1 cellular context compared by ENCODE assay signal in the genomic region with DNA sequence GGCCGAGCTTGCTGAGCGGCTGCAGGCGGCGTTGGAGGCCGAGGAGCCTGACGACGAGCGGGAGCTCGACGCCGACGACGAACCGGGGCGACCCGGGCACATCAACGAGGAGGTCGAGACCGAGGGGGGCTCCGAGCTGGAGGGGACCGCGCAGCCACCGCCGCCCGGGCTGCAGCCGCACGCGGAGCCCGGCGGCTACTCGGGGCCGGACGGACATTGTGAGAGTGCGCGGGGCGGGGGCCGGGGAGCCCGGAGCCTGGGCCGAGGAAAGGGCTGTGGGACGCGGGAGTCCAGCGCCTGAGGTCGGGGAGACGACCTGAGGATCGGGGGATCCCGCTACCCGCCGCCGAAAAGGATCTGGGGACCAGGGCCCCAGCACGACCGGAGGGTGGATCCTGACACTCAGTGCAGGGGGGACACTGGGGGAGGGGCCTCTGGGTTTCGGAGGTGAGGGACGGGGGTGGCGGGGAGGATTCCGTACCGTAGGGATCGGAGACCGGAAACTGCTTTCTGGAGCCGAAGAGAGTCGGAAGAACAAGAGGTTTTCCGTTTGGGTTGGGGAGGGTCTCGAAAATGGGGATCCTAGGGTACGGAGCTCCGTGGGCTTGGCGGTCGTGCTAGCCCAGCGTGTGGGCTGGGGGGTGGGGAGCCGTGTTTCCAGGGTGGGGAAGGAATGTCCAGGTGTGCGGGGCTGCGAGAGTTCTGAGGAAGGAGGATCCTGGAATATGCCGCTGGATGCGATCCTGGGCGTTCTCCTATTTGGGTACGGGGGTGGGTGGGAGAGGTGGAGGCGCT.
TF ChIP-seq lines count a peak whose summit lies in the region.

No MANE protein-coding gene starts in this region.

TF ChIP-seq in HepG2, 621 proteins besides CTCF, POLR2A, EP300 and RAD21 (continued from another document and continues in another):
- TF ChIP-seq, protein P1, sequence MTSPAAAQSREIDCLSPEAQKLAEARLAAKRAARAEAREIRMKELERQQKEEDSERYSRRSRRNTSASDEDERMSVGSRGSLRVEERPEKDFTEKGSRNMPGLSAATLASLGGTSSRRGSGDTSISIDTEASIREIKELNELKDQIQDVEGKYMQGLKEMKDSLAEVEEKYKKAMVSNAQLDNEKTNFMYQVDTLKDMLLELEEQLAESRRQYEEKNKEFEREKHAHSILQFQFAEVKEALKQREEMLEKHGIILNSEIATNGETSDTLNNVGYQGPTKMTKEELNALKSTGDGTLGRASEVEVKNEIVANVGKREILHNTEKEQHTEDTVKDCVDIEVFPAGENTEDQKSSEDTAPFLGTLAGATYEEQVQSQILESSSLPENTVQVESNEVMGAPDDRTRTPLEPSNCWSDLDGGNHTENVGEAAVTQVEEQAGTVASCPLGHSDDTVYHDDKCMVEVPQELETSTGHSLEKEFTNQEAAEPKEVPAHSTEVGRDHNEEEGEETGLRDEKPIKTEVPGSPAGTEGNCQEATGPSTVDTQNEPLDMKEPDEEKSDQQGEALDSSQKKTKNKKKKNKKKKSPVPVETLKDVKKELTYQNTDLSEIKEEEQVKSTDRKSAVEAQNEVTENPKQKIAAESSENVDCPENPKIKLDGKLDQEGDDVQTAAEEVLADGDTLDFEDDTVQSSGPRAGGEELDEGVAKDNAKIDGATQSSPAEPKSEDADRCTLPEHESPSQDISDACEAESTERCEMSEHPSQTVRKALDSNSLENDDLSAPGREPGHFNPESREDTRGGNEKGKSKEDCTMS (CRISPR knock-in tag; conservative IDR thresholded peaks at IDR 0.05), result no peak
- TF ChIP-seq ARHGAP35 (CRISPR knock-in tag; IDR thresholded peaks at IDR 0.05; ENCODE audit: borderline replicate concordance) (no peak), ZMYM4 (CRISPR knock-in tag; IDR thresholded peaks at IDR 0.05) (no peak), ZNF264 (CRISPR knock-in tag; IDR thresholded peaks at IDR 0.05) (no peak), U2AF1 (optimal IDR thresholded peaks at IDR 0.05; ENCODE audit: low read depth, low read length) (no peak), CENPX (CRISPR knock-in tag; IDR thresholded peaks at IDR 0.05) (no peak), TEAD2 (CRISPR knock-in tag; IDR thresholded peaks at IDR 0.05) (no peak), ZNF329 (CRISPR knock-in tag; IDR thresholded peaks at IDR 0.05; ENCODE audit: low read depth) (no peak), SOX13 (IDR thresholded peaks at IDR 0.05) (no peak), SOX13 (CRISPR knock-in tag; conservative IDR thresholded peaks at IDR 0.05 in 1 of 2, IDR thresholded peaks at IDR 0.05 in 1 of 2) (no peak), EEA1 (CRISPR knock-in tag; IDR thresholded peaks at IDR 0.05; ENCODE audit: borderline replicate concordance) (no peak), FOXO1 (CRISPR knock-in tag; IDR thresholded peaks at IDR 0.05) (no peak), PRMT3 (CRISPR knock-in tag; IDR thresholded peaks at IDR 0.05; ENCODE audit: borderline replicate concordance, low read depth) (no peak), ZNF235 (CRISPR knock-in tag; IDR thresholded peaks at IDR 0.05; ENCODE audit: borderline replicate concordance) (0 out of 2 replicates have a peak, but pooled peaks have one; percentile 34), FOXC1 (CRISPR knock-in tag; IDR thresholded peaks at IDR 0.05; ENCODE audit: borderline replicate concordance) (peak; percentile 20; the same call in 1 of the 2 replicates), AKAP8 (CRISPR knock-in tag; IDR thresholded peaks at IDR 0.05) (0 out of 2 replicates have a peak, but pooled peaks have one; percentile 32), ZNF567 (CRISPR knock-in tag; IDR thresholded peaks at IDR 0.05; ENCODE audit: borderline replicate concordance) (no peak), RFX3 (CRISPR knock-in tag; IDR thresholded peaks at IDR 0.05) (no peak), PAF1 (CRISPR knock-in tag; IDR thresholded peaks at IDR 0.05) (no peak), SSRP1 (CRISPR knock-in tag; IDR thresholded peaks at IDR 0.05) (no peak), TCF12 (IDR thresholded peaks at IDR 0.05) (no peak), TCF12 (CRISPR knock-in tag; IDR thresholded peaks at IDR 0.05) (peak; percentile 53; the same call in 1 of the 2 replicates), SMAD9 (CRISPR knock-in tag; IDR thresholded peaks at IDR 0.05) (no peak), RBAK (CRISPR knock-in tag; IDR thresholded peaks at IDR 0.05) (no peak), ETV5 (CRISPR knock-in tag; IDR thresholded peaks at IDR 0.05; ENCODE audit: borderline replicate concordance) (no peak), RFXAP (CRISPR knock-in tag; IDR thresholded peaks at IDR 0.05; ENCODE audit: borderline replicate concordance) (no peak; the same call in 1 of the 2 replicates), CBFB (CRISPR knock-in tag; IDR thresholded peaks at IDR 0.05) (no peak), ZNF607 (CRISPR knock-in tag; IDR thresholded peaks at IDR 0.05; ENCODE audit: borderline replicate concordance) (no peak; the same call in none of the 2 replicates), ZNF83 (CRISPR knock-in tag; IDR thresholded peaks at IDR 0.05; ENCODE audit: borderline replicate concordance) (no peak), ZNF547 (CRISPR knock-in tag; IDR thresholded peaks at IDR 0.05) (no peak)
- TF ChIP-seq, protein P2, sequence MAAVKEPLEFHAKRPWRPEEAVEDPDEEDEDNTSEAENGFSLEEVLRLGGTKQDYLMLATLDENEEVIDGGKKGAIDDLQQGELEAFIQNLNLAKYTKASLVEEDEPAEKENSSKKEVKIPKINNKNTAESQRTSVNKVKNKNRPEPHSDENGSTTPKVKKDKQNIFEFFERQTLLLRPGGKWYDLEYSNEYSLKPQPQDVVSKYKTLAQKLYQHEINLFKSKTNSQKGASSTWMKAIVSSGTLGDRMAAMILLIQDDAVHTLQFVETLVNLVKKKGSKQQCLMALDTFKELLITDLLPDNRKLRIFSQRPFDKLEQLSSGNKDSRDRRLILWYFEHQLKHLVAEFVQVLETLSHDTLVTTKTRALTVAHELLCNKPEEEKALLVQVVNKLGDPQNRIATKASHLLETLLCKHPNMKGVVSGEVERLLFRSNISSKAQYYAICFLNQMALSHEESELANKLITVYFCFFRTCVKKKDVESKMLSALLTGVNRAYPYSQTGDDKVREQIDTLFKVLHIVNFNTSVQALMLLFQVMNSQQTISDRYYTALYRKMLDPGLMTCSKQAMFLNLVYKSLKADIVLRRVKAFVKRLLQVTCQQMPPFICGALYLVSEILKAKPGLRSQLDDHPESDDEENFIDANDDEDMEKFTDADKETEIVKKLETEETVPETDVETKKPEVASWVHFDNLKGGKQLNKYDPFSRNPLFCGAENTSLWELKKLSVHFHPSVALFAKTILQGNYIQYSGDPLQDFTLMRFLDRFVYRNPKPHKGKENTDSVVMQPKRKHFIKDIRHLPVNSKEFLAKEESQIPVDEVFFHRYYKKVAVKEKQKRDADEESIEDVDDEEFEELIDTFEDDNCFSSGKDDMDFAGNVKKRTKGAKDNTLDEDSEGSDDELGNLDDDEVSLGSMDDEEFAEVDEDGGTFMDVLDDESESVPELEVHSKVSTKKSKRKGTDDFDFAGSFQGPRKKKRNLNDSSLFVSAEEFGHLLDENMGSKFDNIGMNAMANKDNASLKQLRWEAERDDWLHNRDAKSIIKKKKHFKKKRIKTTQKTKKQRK (IDR thresholded peaks at IDR 0.05; ENCODE audit: low read length), result no peak
- TF ChIP-seq, protein P3, sequence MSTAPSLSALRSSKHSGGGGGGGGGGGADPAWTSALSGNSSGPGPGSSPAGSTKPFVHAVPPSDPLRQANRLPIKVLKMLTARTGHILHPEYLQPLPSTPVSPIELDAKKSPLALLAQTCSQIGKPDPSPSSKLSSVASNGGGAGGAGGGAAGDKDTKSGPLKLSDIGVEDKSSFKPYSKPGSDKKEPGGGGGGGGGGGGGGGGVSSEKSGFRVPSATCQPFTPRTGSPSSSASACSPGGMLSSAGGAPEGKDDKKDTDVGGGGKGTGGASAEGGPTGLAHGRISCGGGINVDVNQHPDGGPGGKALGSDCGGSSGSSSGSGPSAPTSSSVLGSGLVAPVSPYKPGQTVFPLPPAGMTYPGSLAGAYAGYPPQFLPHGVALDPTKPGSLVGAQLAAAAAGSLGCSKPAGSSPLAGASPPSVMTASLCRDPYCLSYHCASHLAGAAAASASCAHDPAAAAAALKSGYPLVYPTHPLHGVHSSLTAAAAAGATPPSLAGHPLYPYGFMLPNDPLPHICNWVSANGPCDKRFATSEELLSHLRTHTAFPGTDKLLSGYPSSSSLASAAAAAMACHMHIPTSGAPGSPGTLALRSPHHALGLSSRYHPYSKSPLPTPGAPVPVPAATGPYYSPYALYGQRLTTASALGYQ (CRISPR knock-in tag; IDR thresholded peaks at IDR 0.05), result no peak; the same call in none of the 2 replicates
- TF ChIP-seq, protein P4, sequence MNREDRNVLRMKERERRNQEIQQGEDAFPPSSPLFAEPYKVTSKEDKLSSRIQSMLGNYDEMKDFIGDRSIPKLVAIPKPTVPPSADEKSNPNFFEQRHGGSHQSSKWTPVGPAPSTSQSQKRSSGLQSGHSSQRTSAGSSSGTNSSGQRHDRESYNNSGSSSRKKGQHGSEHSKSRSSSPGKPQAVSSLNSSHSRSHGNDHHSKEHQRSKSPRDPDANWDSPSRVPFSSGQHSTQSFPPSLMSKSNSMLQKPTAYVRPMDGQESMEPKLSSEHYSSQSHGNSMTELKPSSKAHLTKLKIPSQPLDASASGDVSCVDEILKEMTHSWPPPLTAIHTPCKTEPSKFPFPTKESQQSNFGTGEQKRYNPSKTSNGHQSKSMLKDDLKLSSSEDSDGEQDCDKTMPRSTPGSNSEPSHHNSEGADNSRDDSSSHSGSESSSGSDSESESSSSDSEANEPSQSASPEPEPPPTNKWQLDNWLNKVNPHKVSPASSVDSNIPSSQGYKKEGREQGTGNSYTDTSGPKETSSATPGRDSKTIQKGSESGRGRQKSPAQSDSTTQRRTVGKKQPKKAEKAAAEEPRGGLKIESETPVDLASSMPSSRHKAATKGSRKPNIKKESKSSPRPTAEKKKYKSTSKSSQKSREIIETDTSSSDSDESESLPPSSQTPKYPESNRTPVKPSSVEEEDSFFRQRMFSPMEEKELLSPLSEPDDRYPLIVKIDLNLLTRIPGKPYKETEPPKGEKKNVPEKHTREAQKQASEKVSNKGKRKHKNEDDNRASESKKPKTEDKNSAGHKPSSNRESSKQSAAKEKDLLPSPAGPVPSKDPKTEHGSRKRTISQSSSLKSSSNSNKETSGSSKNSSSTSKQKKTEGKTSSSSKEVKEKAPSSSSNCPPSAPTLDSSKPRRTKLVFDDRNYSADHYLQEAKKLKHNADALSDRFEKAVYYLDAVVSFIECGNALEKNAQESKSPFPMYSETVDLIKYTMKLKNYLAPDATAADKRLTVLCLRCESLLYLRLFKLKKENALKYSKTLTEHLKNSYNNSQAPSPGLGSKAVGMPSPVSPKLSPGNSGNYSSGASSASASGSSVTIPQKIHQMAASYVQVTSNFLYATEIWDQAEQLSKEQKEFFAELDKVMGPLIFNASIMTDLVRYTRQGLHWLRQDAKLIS (CRISPR knock-in tag; IDR thresholded peaks at IDR 0.05), result no peak
- TF ChIP-seq, protein P5, sequence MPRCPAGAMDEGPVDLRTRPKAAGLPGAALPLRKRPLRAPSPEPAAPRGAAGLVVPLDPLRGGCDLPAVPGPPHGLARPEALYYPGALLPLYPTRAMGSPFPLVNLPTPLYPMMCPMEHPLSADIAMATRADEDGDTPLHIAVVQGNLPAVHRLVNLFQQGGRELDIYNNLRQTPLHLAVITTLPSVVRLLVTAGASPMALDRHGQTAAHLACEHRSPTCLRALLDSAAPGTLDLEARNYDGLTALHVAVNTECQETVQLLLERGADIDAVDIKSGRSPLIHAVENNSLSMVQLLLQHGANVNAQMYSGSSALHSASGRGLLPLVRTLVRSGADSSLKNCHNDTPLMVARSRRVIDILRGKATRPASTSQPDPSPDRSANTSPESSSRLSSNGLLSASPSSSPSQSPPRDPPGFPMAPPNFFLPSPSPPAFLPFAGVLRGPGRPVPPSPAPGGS (CRISPR knock-in tag; IDR thresholded peaks at IDR 0.05), result no peak; the same call in 1 of the 2 replicates
- TF ChIP-seq, protein P6, sequence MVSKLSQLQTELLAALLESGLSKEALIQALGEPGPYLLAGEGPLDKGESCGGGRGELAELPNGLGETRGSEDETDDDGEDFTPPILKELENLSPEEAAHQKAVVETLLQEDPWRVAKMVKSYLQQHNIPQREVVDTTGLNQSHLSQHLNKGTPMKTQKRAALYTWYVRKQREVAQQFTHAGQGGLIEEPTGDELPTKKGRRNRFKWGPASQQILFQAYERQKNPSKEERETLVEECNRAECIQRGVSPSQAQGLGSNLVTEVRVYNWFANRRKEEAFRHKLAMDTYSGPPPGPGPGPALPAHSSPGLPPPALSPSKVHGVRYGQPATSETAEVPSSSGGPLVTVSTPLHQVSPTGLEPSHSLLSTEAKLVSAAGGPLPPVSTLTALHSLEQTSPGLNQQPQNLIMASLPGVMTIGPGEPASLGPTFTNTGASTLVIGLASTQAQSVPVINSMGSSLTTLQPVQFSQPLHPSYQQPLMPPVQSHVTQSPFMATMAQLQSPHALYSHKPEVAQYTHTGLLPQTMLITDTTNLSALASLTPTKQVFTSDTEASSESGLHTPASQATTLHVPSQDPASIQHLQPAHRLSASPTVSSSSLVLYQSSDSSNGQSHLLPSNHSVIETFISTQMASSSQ (IDR thresholded peaks at IDR 0.05; ENCODE audit: low read depth), result no peak
- TF ChIP-seq, protein P6 (CRISPR knock-in tag; IDR thresholded peaks at IDR 0.05; ENCODE audit: borderline replicate concordance), result no peak
- TF ChIP-seq, protein P7, sequence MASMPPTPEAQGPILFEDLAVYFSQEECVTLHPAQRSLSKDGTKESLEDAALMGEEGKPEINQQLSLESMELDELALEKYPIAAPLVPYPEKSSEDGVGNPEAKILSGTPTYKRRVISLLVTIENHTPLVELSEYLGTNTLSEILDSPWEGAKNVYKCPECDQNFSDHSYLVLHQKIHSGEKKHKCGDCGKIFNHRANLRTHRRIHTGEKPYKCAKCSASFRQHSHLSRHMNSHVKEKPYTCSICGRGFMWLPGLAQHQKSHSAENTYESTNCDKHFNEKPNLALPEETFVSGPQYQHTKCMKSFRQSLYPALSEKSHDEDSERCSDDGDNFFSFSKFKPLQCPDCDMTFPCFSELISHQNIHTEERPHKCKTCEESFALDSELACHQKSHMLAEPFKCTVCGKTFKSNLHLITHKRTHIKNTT (CRISPR knock-in tag; IDR thresholded peaks at IDR 0.05), result no peak
- TF ChIP-seq, protein P8, sequence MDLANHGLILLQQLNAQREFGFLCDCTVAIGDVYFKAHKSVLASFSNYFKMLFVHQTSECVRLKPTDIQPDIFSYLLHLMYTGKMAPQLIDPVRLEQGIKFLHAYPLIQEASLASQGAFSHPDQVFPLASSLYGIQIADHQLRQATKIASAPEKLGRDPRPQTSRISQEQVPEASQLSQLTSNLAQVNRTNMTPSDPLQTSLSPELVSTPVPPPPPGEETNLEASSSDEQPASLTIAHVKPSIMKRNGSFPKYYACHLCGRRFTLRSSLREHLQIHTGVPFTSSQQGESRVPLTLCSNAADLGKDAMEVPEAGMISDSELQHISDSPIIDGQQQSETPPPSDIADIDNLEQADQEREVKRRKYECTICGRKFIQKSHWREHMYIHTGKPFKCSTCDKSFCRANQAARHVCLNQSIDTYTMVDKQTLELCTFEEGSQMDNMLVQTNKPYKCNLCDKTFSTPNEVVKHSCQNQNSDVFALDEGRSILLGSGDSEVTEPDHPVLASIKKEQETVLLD (CRISPR knock-in tag; IDR thresholded peaks at IDR 0.05; ENCODE audit: low read depth), result no peak
